ENCODE assay signal across 29 cellular contexts in genomic region chr1:196029410-196029809, GRCh38.
"Had no signal": no experiment of that assay in that cellular context is flagged by ENCODE, and none has a peak within 500 bp of the region (broad histone marks: within the 10 kb centered on the region; RNA-seq: fewer than 3 reads in every experiment).

No MANE protein-coding gene starts in this region.

- H3K9me3 ChIP-seq: adrenal gland, ascending aorta, gastrocnemius medialis, lower lobe of right lung, sigmoid colon, testis, vagina had no signal

- H3K27ac ChIP-seq: adrenal gland, ascending aorta, brain microvascular endothelial cell, gastrocnemius medialis, lower lobe of right lung, sigmoid colon, testis, vagina had no signal

- ATAC-seq: activated T-cell treated with anti-CD3 and anti-CD28 coated beads, Interleukin-2, amount 50 U/mL, for 4 hours; esophagus mucosa; gastrocnemius medialis; left colon; lower lobe of right lung; stimulated activated naive B cell treated with anti-CD40 and anti-IgM and Interleukin-4, amounts not matched to agents 10 μg/mL and 1 μg/mL and 100 μg/mL, for 72 hours had no signal

- H3K9me3 Mint-ChIP-seq: activated B cell treated with CpG ODN at 0.5 μM for 24 hours; activated T-cell treated with anti-CD3 and anti-CD28 coated beads, Interleukin-2, amount 50 U/mL, for 4 hours; activated T-helper 2 cell treated with anti-CD3 and anti-CD28 coated beads, Interferon-gamma antibody, Interleukin-2, Interleukin-4, amounts not matched to agents 10 μg/mL and 5 μg/mL and 100 μg/mL, durations not matched to agents 14 hours and 24 hours and 36 hours; naive B cell; neural crest cell; type B pancreatic cell had no signal

- H3K4me2 ChIP-seq: smooth muscle cell had no signal

- H3K4me1 ChIP-seq: adrenal gland, ascending aorta, gastrocnemius medialis, lower lobe of right lung, sigmoid colon, testis, vagina had no signal

- H3K4me3 ChIP-seq: adrenal gland, ascending aorta, gastrocnemius medialis, lower lobe of right lung, sigmoid colon, smooth muscle cell, testis, vagina had no signal

- H3K27ac Mint-ChIP-seq: activated B cell treated with CpG ODN at 0.5 μM for 24 hours; activated naive CD8-positive, alpha-beta T cell; activated T-helper 2 cell treated with anti-CD3 and anti-CD28 coated beads, Interferon-gamma antibody, Interleukin-2, Interleukin-4, amounts not matched to agents 10 μg/mL and 5 μg/mL and 100 μg/mL, durations not matched to agents 14 hours and 24 hours and 36 hours; naive B cell; stimulated activated naive B cell treated with anti-CD40 and anti-IgM and Interleukin-4, amounts not matched to agents 10 μg/mL and 1 μg/mL and 100 μg/mL, for 72 hours; type B pancreatic cell had no signal

- DNase-seq: activated B cell treated with CpG ODN at 0.5 μM for 24 hours; activated CD4-positive, alpha-beta T cell treated with anti-CD3 and anti-CD28 coated beads for 4 hours; activated CD4-positive, alpha-beta T cell treated with anti-CD3 and anti-CD28 coated beads, Interleukin-2, amount 50 U/mL, for 48 hours; activated CD8-positive, alpha-beta memory T cell treated with anti-CD3 and anti-CD28 coated beads, Interleukin-2, amount 50 U/mL, for 48 hours; activated naive CD4-positive, alpha-beta T cell; activated T-cell treated with anti-CD3 and anti-CD28 coated beads, Interleukin-2, amount 50 U/mL, for 4 hours; adrenal gland; brain microvascular endothelial cell; central memory CD4-positive, alpha-beta T cell; effector memory CD4-positive, alpha-beta T cell; gastrocnemius medialis; left colon; lower lobe of right lung; naive B cell; occipital lobe; sigmoid colon; stimulated activated CD4-positive, alpha-beta T cell treated with anti-CD3 and anti-CD28 coated beads, Interleukin-2, amount 100 ng/mL, for 48 hours; stimulated activated CD8-positive, alpha-beta memory T cell treated with anti-CD3 and anti-CD28 coated beads, Interleukin-4, amount 100 ng/mL, for 48 hours; stimulated activated naive B cell treated with anti-CD40 and anti-IgM and Interleukin-4, amounts not matched to agents 10 μg/mL and 1 μg/mL and 100 μg/mL, for 72 hours; T1000; testis had no signal

- H3K36me3 ChIP-seq: adrenal gland, ascending aorta, brain microvascular endothelial cell, gastrocnemius medialis, lower lobe of right lung, sigmoid colon, vagina had no signal

- H3K36me3 Mint-ChIP-seq: activated naive CD8-positive, alpha-beta T cell; naive B cell; stimulated activated naive B cell treated with anti-CD40 and anti-IgM and Interleukin-4, amounts not matched to agents 10 μg/mL and 1 μg/mL and 100 μg/mL, for 72 hours; type B pancreatic cell had no signal

- H3K27me3 ChIP-seq: adrenal gland, ascending aorta, brain microvascular endothelial cell, gastrocnemius medialis, sigmoid colon, testis, vagina had no signal

- H3K4me3 Mint-ChIP-seq: activated B cell treated with CpG ODN at 0.5 μM for 24 hours; activated naive CD8-positive, alpha-beta T cell; activated T-cell treated with anti-CD3 and anti-CD28 coated beads, Interleukin-2, amount 50 U/mL, for 4 hours; naive B cell; neural crest cell; stimulated activated naive B cell treated with anti-CD40 and anti-IgM and Interleukin-4, amounts not matched to agents 10 μg/mL and 1 μg/mL and 100 μg/mL, for 72 hours; type B pancreatic cell had no signal

- H3K4me1 Mint-ChIP-seq: activated B cell treated with CpG ODN at 0.5 μM for 24 hours; naive B cell; stimulated activated naive B cell treated with anti-CD40 and anti-IgM and Interleukin-4, amounts not matched to agents 10 μg/mL and 1 μg/mL and 100 μg/mL, for 72 hours had no signal

- H3K27me3 Mint-ChIP-seq: activated B cell treated with CpG ODN at 0.5 μM for 24 hours; activated naive CD8-positive, alpha-beta T cell; naive B cell; stimulated activated naive B cell treated with anti-CD40 and anti-IgM and Interleukin-4, amounts not matched to agents 10 μg/mL and 1 μg/mL and 100 μg/mL, for 72 hours had no signal
